In the genomic region with DNA sequence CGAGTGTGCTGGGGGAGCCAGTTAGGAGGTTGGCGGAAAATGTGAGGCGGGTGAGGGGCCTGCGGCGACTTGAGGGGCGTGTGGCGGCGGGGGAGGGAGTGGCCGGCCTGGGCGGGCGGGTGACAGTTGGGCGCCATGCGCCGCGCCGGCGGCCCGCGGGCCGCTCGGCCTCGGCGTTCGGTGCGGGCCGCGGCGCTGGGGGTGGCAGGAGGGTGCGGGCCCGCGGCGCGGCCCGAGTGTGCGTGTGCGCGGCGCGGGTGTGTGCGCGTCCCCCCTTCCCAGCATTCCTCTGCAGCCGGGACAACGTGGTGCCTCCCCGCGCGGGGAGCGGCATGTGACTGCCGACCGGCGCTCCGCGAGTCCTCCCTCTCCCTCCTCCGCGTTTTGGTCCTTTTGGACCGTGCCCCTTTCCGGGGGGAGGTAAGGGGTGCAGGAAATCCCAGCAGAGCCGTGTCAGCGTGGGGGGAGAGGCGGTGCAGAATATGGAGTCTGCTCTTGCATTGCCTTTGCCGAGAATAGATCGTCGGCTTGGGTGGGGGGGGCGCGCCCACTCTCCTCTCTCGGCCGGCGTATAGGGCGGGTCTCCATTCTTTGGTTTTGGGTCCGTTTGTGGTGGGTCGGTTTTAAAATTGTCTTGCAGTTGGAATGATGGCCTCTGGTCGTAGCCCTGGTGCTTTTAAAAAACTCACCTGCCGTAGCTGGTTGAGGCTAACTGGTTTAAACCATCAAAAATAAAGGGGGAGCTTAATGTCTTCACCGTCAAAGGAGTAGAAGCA, we compare ENCODE assay signal across 8 cellular contexts. TPM values are rescaled to one million over a fixed set of nuclear protein-coding genes. Genes with fewer than 3 reads are reported as not detected.
DNase-seq lines count a peak whose midpoint lies in the region; ATAC-seq and TF ChIP-seq lines count a peak whose summit lies in the region.

No MANE protein-coding gene starts in this region.

- H3K4me2 ChIP-seq in PC-3 (ENCODE audit: low read length): peak overlapping the region; percentile 95

- TF ChIP-seq POLR2A in suprapubic skin (IDR thresholded peaks at IDR 0.05): peak in 1 of 2 donors; percentile 12

- no peaks in the 10 kb centered on the region for H3K9me2 ChIP-seq in PC-3 (replicated peaks; ENCODE audit: low read length)

- H3K4me3 ChIP-seq in PC-3 (ENCODE audit: low read length) (peak overlapping the region; percentile 96), fibroblast of villous mesenchyme (ENCODE audit: low read depth, low read length) (peak overlapping the region; percentile 96), suprapubic skin (peak overlapping the region; percentile 100)

- peak overlapping the region; percentile 99 for H3K9ac ChIP-seq in PC-3 (ENCODE audit: low read length)

- intact Hi-C loops in PC-3 (cut with micrococcal nuclease): loop anchor here (5.0 to 10.0 kb wide), 3 partner anchors 55 to 188 kb away; partner anchors contain the start of gene MRPL22

- BruUV-seq in PC-3 (replicated peaks; lab: Mats Ljungman, UMichigan): no TSS peak

- no peaks in the 10 kb centered on the region for H3K9me3 Mint-ChIP-seq in nephron progenitor cell

- DNase-seq in GM13976 (ENCODE audit: low spot score) (peak; percentile 50), PC-3 (peak; percentile 6), fibroblast of villous mesenchyme (ENCODE audit: low read depth) (peak; percentile 42), nephron progenitor cell (peak; percentile 59), suprapubic skin (ENCODE audit: low spot score in 2 of 2) (peak in 1 of 2 donors; percentile 82), NCI-H187 (lab: John Stamatoyannopoulos, UW) (no peak)
- peak; percentile 83 for DNase-seq in activated effector memory CD4-positive, alpha-beta T cell treated with anti-CD3 and anti-CD28 coated beads, Interleukin-2, amount 50 U/mL, for 16 hours

- peak overlapping the region; percentile 93 for H3K27ac Mint-ChIP-seq in nephron progenitor cell

- H3F3A ChIP-seq in PC-3 (ENCODE audit: low read length, unreplicated experiment): no peaks in the 10 kb centered on the region

- no peaks in the 10 kb centered on the region for H3K36me3 ChIP-seq in PC-3 (ENCODE audit: low read depth, low read length)
- no peaks in the 10 kb centered on the region for H3K36me3 ChIP-seq in suprapubic skin

- H3K27me3 Mint-ChIP-seq in nephron progenitor cell (ENCODE audit: low read depth, poor library complexity): peaks cover 4% of the 10 kb centered on the region

- no peak for TF ChIP-seq EP300 in suprapubic skin (IDR thresholded peaks at IDR 0.05)

- no peaks in the 10 kb centered on the region for H3K27me3 ChIP-seq in PC-3 (ENCODE audit: low read length)
- no peaks in the 10 kb centered on the region for H3K27me3 ChIP-seq in suprapubic skin

- peaks cover 44% of the 10 kb centered on the region for H4K20me1 ChIP-seq in PC-3 (ENCODE audit: low read length)

- H3K4me3 Mint-ChIP-seq in nephron progenitor cell: peak overlapping the region; percentile 96

- H3K36me3 Mint-ChIP-seq in nephron progenitor cell (ENCODE audit: low read depth): no peaks in the 10 kb centered on the region

- POLR2A ChIA-PET in PC-3 (lab: Charles Lee; ENCODE audit: unreplicated experiment): no interaction called here

- TF ChIP-seq CTCF in GM13976 (IDR thresholded peaks at IDR 0.05; ENCODE audit: borderline replicate concordance, control extremely low read depth, extremely low read depth, insufficient read depth, missing control alignments) (no peak), PC-3 (conservative IDR thresholded peaks at IDR 0.05; ENCODE audit: low read depth, low read length) (no peak), fibroblast of villous mesenchyme (IDR thresholded peaks at IDR 0.05; ENCODE audit: insufficient read depth, low read depth, low read length) (no peak), nephron progenitor cell (IDR thresholded peaks at IDR 0.05) (no peak), suprapubic skin (IDR thresholded peaks at IDR 0.05) (no peak)

- peak overlapping the region; percentile 79 for H3K27ac ChIP-seq in PC-3 (ENCODE audit: low read length)
- peak overlapping the region; percentile 99 for H3K27ac ChIP-seq in suprapubic skin

- in situ Hi-C loops in GM13976 (cut with MboI; ENCODE audit: low sequenced_read_pairs, unreplicated experiment): no loop called here

- peaks cover 67% of the 10 kb centered on the region for H3K4me1 Mint-ChIP-seq in nephron progenitor cell

- peaks cover 36% of the 10 kb centered on the region for H3K4me1 ChIP-seq in PC-3 (ENCODE audit: insufficient read depth, low read length)
- peaks cover 66% of the 10 kb centered on the region for H3K4me1 ChIP-seq in suprapubic skin

- H3K9me3 ChIP-seq in PC-3 (ENCODE audit: low read length) (no peaks in the 10 kb centered on the region), suprapubic skin (no peaks in the 10 kb centered on the region)

- 1% methylated on average over 15 of the region's 73 CpGs for WGBS in suprapubic skin

- CTCF ChIA-PET in PC-3 (lab: Charles Lee): no interaction called here

- ATAC-seq in PC-3 (peak; percentile 1; the same call in 1 of the 2 replicates), GM18519 (IDR thresholded peaks at IDR 0.05; ENCODE audit: low FRiP score, unreplicated experiment) (no peak)

- 0 out of 2 replicates have a peak overlapping the region, but pooled peaks have one; percentile 34 for H2AFZ ChIP-seq in PC-3 (ENCODE audit: low read length)

- peaks cover 82% of the 10 kb centered on the region for H3K79me2 ChIP-seq in PC-3 (ENCODE audit: low read length)

RNA-seq across cellular contexts. Expression of gene LARP1, which starts 1.9 kb away (rescaled TPM):
- total RNA-seq in PC-3 (2014; rRNA removed) (63.9 and 123 TPM in 2 replicates), fibroblast of villous mesenchyme (111 and 120 TPM in 2 replicates), suprapubic skin (100 to 1,000 TPM in 3 of 4 donors, 10 to 100 TPM in 1; 98.5 to 127 (median 110) TPM)

Comparison
In these comparisons a context has a peak if more than half of its experiments do, and no peak if none do; other contexts are left out.
1. DNase-seq: peak in GM13976 (single experiment), PC-3 (single experiment), activated effector memory CD4-positive, alpha-beta T cell treated with anti-CD3 and anti-CD28 coated beads, Interleukin-2, amount 50 U/mL, for 16 hours (single experiment), fibroblast of villous mesenchyme (single experiment) and nephron progenitor cell (single experiment); none in NCI-H187 (0 of 2).
2. Peak in every context shown above with its lines, with median percentiles within 50 percentile points of each other: H3K4me3 ChIP-seq.